27 cellular contexts compared by ENCODE assay signal in the genomic region with DNA sequence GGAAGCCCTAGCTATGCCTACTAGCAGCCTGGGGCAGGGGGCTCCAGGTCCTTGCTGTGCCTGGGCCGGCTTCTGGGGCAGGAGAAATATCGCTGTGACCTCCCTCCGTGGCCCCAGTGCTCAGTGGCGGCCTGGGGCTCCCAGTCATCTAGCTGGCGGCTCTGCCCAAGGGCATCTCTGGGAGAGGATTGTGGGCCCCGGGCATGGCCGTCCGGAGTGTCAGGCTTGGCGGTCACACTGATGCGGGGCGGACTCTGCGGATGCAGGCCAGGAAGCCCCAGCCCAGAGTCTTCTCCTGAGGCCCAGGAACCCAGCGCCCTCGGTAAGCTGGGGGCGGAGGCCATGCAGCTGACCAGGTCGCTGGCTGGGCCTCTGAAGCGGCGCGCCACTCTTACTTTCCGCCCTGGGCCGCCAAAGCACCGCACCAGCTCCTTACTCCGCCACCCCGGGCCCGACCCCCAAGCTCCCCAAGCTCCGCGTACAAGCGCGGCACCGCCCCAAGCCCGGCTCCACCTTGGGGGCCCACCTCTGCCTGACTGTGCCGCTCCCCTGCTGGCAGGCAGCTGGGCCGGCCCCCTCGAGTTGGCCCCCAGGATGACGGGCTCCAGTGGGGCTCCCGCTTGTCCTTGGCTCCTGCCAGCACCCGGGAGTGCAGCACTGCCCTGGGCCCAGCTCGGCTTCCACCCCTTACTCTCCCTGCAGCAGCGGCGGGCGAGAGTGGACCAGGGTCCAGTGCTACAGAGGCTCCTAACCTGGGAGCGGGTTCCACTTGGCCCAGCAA.
"Had no signal": no experiment of that assay in that cellular context is flagged by ENCODE, and none has a peak within 500 bp of the region (broad histone marks: within the 10 kb centered on the region; RNA-seq: fewer than 3 reads in every experiment).

No MANE protein-coding gene starts in this region.

- H3K9me3 ChIP-seq: mucosa of descending colon, neutrophil, ovary, tibial artery had no signal

- H3K27ac Mint-ChIP-seq: activated CD4-positive, alpha-beta memory T cell treated with anti-CD3 and anti-CD28 coated beads for 36 hours; activated CD4-positive, alpha-beta T cell treated with anti-CD3 and anti-CD28 coated beads, Interleukin-2, amount 10 ng/mL, durations not matched to agents 24 days and 14 days; activated naive CD4-positive, alpha-beta T cell treated with anti-CD3 and anti-CD28 coated beads, Interleukin-2, amount 50 U/mL, for 24 hours; activated naive CD8-positive, alpha-beta T cell treated with anti-CD3 and anti-CD28 coated beads, Interleukin-2, amount 50 U/mL, for 24 hours; activated T-cell treated with anti-CD3 and anti-CD28 coated beads, Interleukin-2, amount 50 U/mL, for 24 hours; nephron; progenitor cell of endocrine pancreas; T-helper 17 cell had no signal

- ATAC-seq: activated naive CD8-positive, alpha-beta T cell treated with anti-CD3 and anti-CD28 coated beads, Interleukin-2, amount 50 U/mL, for 24 hours; mucosa of descending colon; T-helper 17 cell had no signal

- H3K4me1 Mint-ChIP-seq: activated CD4-positive, alpha-beta T cell treated with anti-CD3 and anti-CD28 coated beads, Interleukin-2, amount 10 ng/mL, durations not matched to agents 24 days and 14 days; activated naive CD4-positive, alpha-beta T cell treated with anti-CD3 and anti-CD28 coated beads, Interleukin-2, amount 50 U/mL, for 24 hours; activated naive CD8-positive, alpha-beta T cell treated with anti-CD3 and anti-CD28 coated beads, Interleukin-2, amount 50 U/mL, for 24 hours; central memory CD8-positive, alpha-beta T cell; nephron; T-helper 17 cell had no signal

- H3K4me3 Mint-ChIP-seq: activated CD4-positive, alpha-beta memory T cell treated with anti-CD3 and anti-CD28 coated beads for 36 hours; activated CD4-positive, alpha-beta T cell treated with anti-CD3 and anti-CD28 coated beads, Interleukin-2, amount 10 ng/mL, durations not matched to agents 24 days and 14 days; activated naive CD4-positive, alpha-beta T cell treated with anti-CD3 and anti-CD28 coated beads, Interleukin-2, amount 50 U/mL, for 24 hours; activated naive CD8-positive, alpha-beta T cell treated with anti-CD3 and anti-CD28 coated beads, Interleukin-2, amount 50 U/mL, for 24 hours; activated T-cell treated with anti-CD3 and anti-CD28 coated beads, Interleukin-2, amount 50 U/mL, for 24 hours; central memory CD8-positive, alpha-beta T cell; nephron; T-helper 17 cell had no signal

- H3K36me3 Mint-ChIP-seq: activated CD4-positive, alpha-beta memory T cell treated with anti-CD3 and anti-CD28 coated beads for 36 hours; activated naive CD4-positive, alpha-beta T cell treated with anti-CD3 and anti-CD28 coated beads, Interleukin-2, amount 50 U/mL, for 24 hours had no signal

- H3K27ac ChIP-seq: breast epithelium, esophagus squamous epithelium, left ventricle myocardium inferior, neutrophil, ovary, stomach, tibial artery, WERI-Rb-1 had no signal

- H3K27me3 Mint-ChIP-seq: activated CD4-positive, alpha-beta memory T cell treated with anti-CD3 and anti-CD28 coated beads for 36 hours; activated CD4-positive, alpha-beta T cell treated with anti-CD3 and anti-CD28 coated beads, Interleukin-2, amount 10 ng/mL, durations not matched to agents 24 days and 14 days; activated naive CD4-positive, alpha-beta T cell treated with anti-CD3 and anti-CD28 coated beads, Interleukin-2, amount 50 U/mL, for 24 hours; activated naive CD8-positive, alpha-beta T cell treated with anti-CD3 and anti-CD28 coated beads, Interleukin-2, amount 50 U/mL, for 24 hours; activated T-cell treated with anti-CD3 and anti-CD28 coated beads, Interleukin-2, amount 50 U/mL, for 24 hours; central memory CD8-positive, alpha-beta T cell; progenitor cell of endocrine pancreas; T-helper 17 cell had no signal

- H3K9me3 Mint-ChIP-seq: activated CD4-positive, alpha-beta memory T cell treated with anti-CD3 and anti-CD28 coated beads for 36 hours; activated CD4-positive, alpha-beta T cell treated with anti-CD3 and anti-CD28 coated beads, Interleukin-2, amount 10 ng/mL, durations not matched to agents 24 days and 14 days; activated naive CD4-positive, alpha-beta T cell treated with anti-CD3 and anti-CD28 coated beads, Interleukin-2, amount 50 U/mL, for 24 hours; activated naive CD8-positive, alpha-beta T cell treated with anti-CD3 and anti-CD28 coated beads, Interleukin-2, amount 50 U/mL, for 24 hours; activated T-cell treated with anti-CD3 and anti-CD28 coated beads, Interleukin-2, amount 50 U/mL, for 24 hours had no signal

- DNase-seq: activated CD4-positive, alpha-beta memory T cell treated with anti-CD3 and anti-CD28 coated beads for 36 hours; activated CD4-positive, alpha-beta T cell treated with anti-CD3 and anti-CD28 coated beads, Interleukin-2, amount 10 ng/mL, durations not matched to agents 24 days and 14 days; activated CD4-positive, CD25-positive, alpha-beta regulatory T cell treated with anti-CD3 and anti-CD28 coated beads, Interleukin-2, amount 50 U/mL, for 72 hours; activated CD8-positive, alpha-beta memory T cell treated with anti-CD3 and anti-CD28 coated beads, Interleukin-2, amount 50 U/mL, for 48 hours; activated naive CD8-positive, alpha-beta T cell treated with anti-CD3 and anti-CD28 coated beads, Interleukin-2, amount 50 U/mL, for 24 hours; activated T-cell treated with anti-CD3 and anti-CD28 coated beads, Interleukin-2, amount 50 U/mL, for 24 hours; amygdala; dermis blood vessel endothelial cell; effector CD4-positive, alpha-beta T cell; esophagus squamous epithelium; foreskin melanocyte; left ventricle myocardium inferior; ovary; stimulated activated CD4-positive, alpha-beta T cell treated with anti-CD3 and anti-CD28 coated beads, Interleukin-2, amount 100 ng/mL, for 48 hours; stomach; SW 1271; T-helper 17 cell; T1000; tibial artery; WERI-Rb-1 had no signal

- H3K36me3 ChIP-seq: breast epithelium, esophagus squamous epithelium, left ventricle myocardium inferior, neutrophil, ovary, stomach, tibial artery, WERI-Rb-1 had no signal

- H3K4me3 ChIP-seq: breast epithelium, esophagus squamous epithelium, left ventricle myocardium inferior, mucosa of descending colon, ovary, stomach, tibial artery had no signal

- H3K27me3 ChIP-seq: breast epithelium, esophagus squamous epithelium, neutrophil, ovary, stomach, tibial artery had no signal

- H3K4me1 ChIP-seq: breast epithelium, esophagus squamous epithelium, left ventricle myocardium inferior, stomach, tibial artery had no signal
